Comparison of ENCODE assay signal across 8 cellular contexts in the genomic region with DNA sequence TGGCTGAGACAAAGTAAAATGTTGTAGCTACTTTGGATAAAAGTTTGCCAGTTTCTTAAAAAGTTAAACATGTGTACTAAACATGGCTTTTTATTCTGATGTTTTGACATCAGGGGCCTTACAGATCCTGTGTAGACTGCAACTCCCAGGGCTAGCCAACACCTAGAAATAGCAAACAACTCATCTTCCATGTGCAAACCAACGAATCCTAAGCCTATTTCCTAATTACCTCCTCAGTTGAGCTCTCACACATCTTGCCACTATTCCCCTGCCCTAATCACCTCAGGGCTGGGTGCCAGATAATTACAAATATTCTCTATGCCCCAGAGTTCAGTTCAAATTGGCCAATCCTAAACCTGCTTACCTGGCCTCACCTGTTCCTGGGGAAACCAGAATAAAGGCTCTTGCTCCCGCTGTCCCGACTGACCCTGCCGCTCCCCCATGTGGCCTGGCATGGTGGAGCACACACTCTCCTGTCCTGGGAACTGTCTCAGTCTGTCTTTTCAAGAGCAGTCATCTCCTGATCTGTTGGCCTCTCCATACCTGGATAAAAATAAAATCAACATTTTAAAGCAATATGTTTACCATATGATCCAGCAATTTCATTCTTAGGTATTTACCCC. TPM values are rescaled to one million over a fixed set of nuclear protein-coding genes. Genes with fewer than 3 reads are reported as not detected.
DNase-seq lines count a peak whose midpoint lies in the region; ATAC-seq and TF ChIP-seq lines count a peak whose summit lies in the region.

No MANE protein-coding gene starts in this region.

- H3K27me3 ChIP-seq in endodermal cell (ENCODE audit: control insufficient read depth, insufficient read depth, low read length, poor library complexity, severe bottlenecking) = no peaks in the 10 kb centered on the region

- peaks cover 9% of the 10 kb centered on the region for H3K9me3 ChIP-seq in endodermal cell (ENCODE audit: control insufficient read depth, low read length)

- no peak overlapping the region for H3K4me3 Mint-ChIP-seq in endodermal cell
- H3K4me3 Mint-ChIP-seq in neural crest cell = no peak overlapping the region

- POLR2A ChIA-PET in RWPE1 (lab: Yijun Ruan, JAX; ENCODE audit: low non-redundant PET) = no interaction called here

- H3K4me3 ChIP-seq in AG10803 (ENCODE audit: low read length) (no peak overlapping the region), endodermal cell (ENCODE audit: low read length) (no peak overlapping the region)

- H3K27me3 Mint-ChIP-seq in endodermal cell (ENCODE audit: insufficient read depth) = no peaks in the 10 kb centered on the region
- no peaks in the 10 kb centered on the region for H3K27me3 Mint-ChIP-seq in neural crest cell (ENCODE audit: low read depth)

- H3K27ac ChIP-seq in RWPE1 (no peak overlapping the region), endodermal cell (ENCODE audit: low read depth, low read length) (no peak overlapping the region)

- DNase-seq in AG10803 (ENCODE audit: low read depth) (no peak), GM13976 (ENCODE audit: low spot score) (peak; percentile 30), RWPE1 (ENCODE audit: low spot score) (peak; percentile 91), endodermal cell (peak; percentile 96), neural crest cell (ENCODE audit: low read depth, low spot score) (peak; percentile 3)

- ATAC-seq in HG02981 (IDR thresholded peaks at IDR 0.05; ENCODE audit: unreplicated experiment) (no peak), GM21515 (IDR thresholded peaks at IDR 0.05; ENCODE audit: unreplicated experiment) (no peak), GM19455 (IDR thresholded peaks at IDR 0.05; ENCODE audit: unreplicated experiment) (no peak)

- H3K27ac Mint-ChIP-seq in endodermal cell (peak overlapping the region; percentile 36), neural crest cell (ENCODE audit: unreplicated experiment) (no peak overlapping the region)

- no peak overlapping the region for H3K9ac ChIP-seq in endodermal cell (ENCODE audit: extremely low read depth, low read length, poor library complexity, severe bottlenecking)

- in situ Hi-C loops in GM13976 (cut with MboI; ENCODE audit: low sequenced_read_pairs, unreplicated experiment) = loop anchor here (25.0 kb wide), 1 partner anchor 991 kb away; no protein-coding TSS in a partner anchor

- H3K4me1 ChIP-seq in endodermal cell (ENCODE audit: control insufficient read depth, insufficient read depth, low read length) = no peaks in the 10 kb centered on the region

- H3K36me3 ChIP-seq in endodermal cell (ENCODE audit: control insufficient read depth, insufficient read depth, low read length) = no peaks in the 10 kb centered on the region

- CTCF ChIA-PET in RWPE1 (lab: Yijun Ruan, JAX) = interaction anchor here (0.7 to 1.3 kb wide), 2 partner anchors 141 to 146 kb away, joined by 3 read pairs; no protein-coding TSS in a partner anchor

- 22 to 33% methylated on average over 4 of the region's 4 CpGs for WGBS in endodermal cell (ENCODE audit: insufficient coverage in 1 of 2, insufficient read length in 1 of 2), 2 experiments

- TF ChIP-seq CTCF in AG10803 (conservative IDR thresholded peaks at IDR 0.05; ENCODE audit: low read length) = peak; percentile 33
- TF ChIP-seq CTCF in GM13976 (IDR thresholded peaks at IDR 0.05; ENCODE audit: borderline replicate concordance, control extremely low read depth, extremely low read depth, insufficient read depth, missing control alignments) = no peak
- peak; percentile 85 for TF ChIP-seq CTCF in RWPE1 (conservative IDR thresholded peaks at IDR 0.05; ENCODE audit: low read depth)
- peak; percentile 93 for TF ChIP-seq CTCF in endodermal cell (conservative IDR thresholded peaks at IDR 0.05)
- TF ChIP-seq CTCF in neural crest cell (conservative IDR thresholded peaks at IDR 0.05) = peak; percentile 69

- H3K36me3 Mint-ChIP-seq in endodermal cell (ENCODE audit: low read depth) = no peaks in the 10 kb centered on the region
- H3K36me3 Mint-ChIP-seq in neural crest cell (ENCODE audit: low read depth) = no peaks in the 10 kb centered on the region

- H3K9me3 Mint-ChIP-seq in endodermal cell (peaks cover 19% of the 10 kb centered on the region), neural crest cell (peaks cover 9% of the 10 kb centered on the region)

- H3K4me1 Mint-ChIP-seq in endodermal cell = peaks cover 8% of the 10 kb centered on the region
- H3K4me1 Mint-ChIP-seq in neural crest cell = no peaks in the 10 kb centered on the region

RNA-seq across cellular contexts. Expression of gene FAM169A, which starts 37.1 kb away (rescaled TPM):
- total RNA-seq in endodermal cell (10 to 100 TPM; 49.8 to 50.5 TPM), neural crest cell (11.6 and 13.6 TPM in 2 replicates)
- 9.2 TPM for polyA plus RNA-seq in endodermal cell (2013, experiment 1 of 2)
- polyA plus RNA-seq in endodermal cell (2013, experiment 2 of 2) = 7.9 TPM
